ENCODE assay signal across 15 cellular contexts in genomic region chr4:185359767-185360446, GRCh38. TPM values are rescaled to one million over a fixed set of nuclear protein-coding genes. Genes with fewer than 3 reads are reported as not detected.
DNase-seq lines count a peak whose midpoint lies in the region; ATAC-seq and TF ChIP-seq lines count a peak whose summit lies in the region.
"Had no signal": no experiment of that assay in that cellular context is flagged by ENCODE, and none has a peak within 500 bp of the region (broad histone marks: within the 10 kb centered on the region; RNA-seq: fewer than 3 reads in every experiment).

No MANE protein-coding gene starts in this region.

- H3K4me1 ChIP-seq in mesenchymal stem cell (ENCODE audit: control insufficient read depth, insufficient read depth, low read depth, low read length) (no peaks in the 10 kb centered on the region), heart right ventricle (no peaks in the 10 kb centered on the region)
- H3K4me1 ChIP-seq: prostate gland, suprapubic skin had no signal

- no peak overlapping the region for H3K14ac ChIP-seq in mesenchymal stem cell (ENCODE audit: low read length in 2 of 2)

- H3K18ac ChIP-seq in mesenchymal stem cell (ENCODE audit: low read depth in 1 of 2, low read length in 2 of 2): no peak overlapping the region

- H3K9me3 Mint-ChIP-seq in CD14-positive monocyte (peaks cover 0 to 2% (median 0%) of the 10 kb centered on the region in 7 donors), glutamatergic neuron (ENCODE audit: unreplicated experiment) (no peaks in the 10 kb centered on the region)
- H3K9me3 Mint-ChIP-seq: activated naive CD4-positive, alpha-beta T cell treated with anti-CD3 and anti-CD28 coated beads, Interleukin-2, amount 50 U/mL, for 72 hours; naive thymus-derived CD8-positive, alpha-beta T cell had no signal

- no peaks in the 10 kb centered on the region for H3K79me1 ChIP-seq in mesenchymal stem cell (replicated peaks; ENCODE audit: low read length, poor library complexity, severe bottlenecking)

- WGBS in mesenchymal stem cell: 92% methylated on average over 6 of the region's 8 CpGs
- 96 to 98% methylated on average over 8 of the region's 8 CpGs for WGBS in heart right ventricle, 2 donors

- H3K36me3 Mint-ChIP-seq in CD14-positive monocyte: no peaks in the 10 kb centered on the region
- H3K36me3 Mint-ChIP-seq in glutamatergic neuron (ENCODE audit: unreplicated experiment): no peaks in the 10 kb centered on the region
- H3K36me3 Mint-ChIP-seq: activated naive CD4-positive, alpha-beta T cell treated with anti-CD3 and anti-CD28 coated beads, Interleukin-2, amount 50 U/mL, for 72 hours had no signal

- H3K9me3 ChIP-seq in AG04450 (ENCODE audit: control insufficient read depth, insufficient read depth, low read length): no peaks in the 10 kb centered on the region
- no peaks in the 10 kb centered on the region for H3K9me3 ChIP-seq in mesenchymal stem cell (ENCODE audit: control insufficient read depth, low read length)
- no peaks in the 10 kb centered on the region for H3K9me3 ChIP-seq in heart right ventricle
- H3K9me3 ChIP-seq: prostate gland, suprapubic skin had no signal

- H2BK5ac ChIP-seq in mesenchymal stem cell (ENCODE audit: low read depth, low read length, poor library complexity, severe bottlenecking): no peak overlapping the region

- intact Hi-C loops in heart right ventricle (cut with DNase I): no loop called here
- intact Hi-C loops in CD14-positive monocyte (cut with micrococcal nuclease): no loop called here

- no peak for TF ChIP-seq CTCF in AG04450 (IDR thresholded peaks at IDR 0.05; ENCODE audit: low read depth, low read length)
- TF ChIP-seq CTCF in heart right ventricle (IDR thresholded peaks at IDR 0.05): no peak
- TF ChIP-seq CTCF in CD14-positive monocyte (IDR thresholded peaks at IDR 0.05): no peak
- no peak for TF ChIP-seq CTCF in glutamatergic neuron (IDR thresholded peaks at IDR 0.05; ENCODE audit: partially characterized antibody, unreplicated experiment)

- no peak overlapping the region for H3K4me2 ChIP-seq in mesenchymal stem cell (ENCODE audit: low read length, poor library complexity, severe bottlenecking)

- H3K4ac ChIP-seq in mesenchymal stem cell (ENCODE audit: low read depth in 1 of 2, low read length in 2 of 2): no peak overlapping the region

- no peak overlapping the region for H3K27ac ChIP-seq in AG04450 (ENCODE audit: low read depth, low read length)
- peak overlapping the region; percentile 52 for H3K27ac ChIP-seq in caudate nucleus (ENCODE audit: low read depth, low read length)
- peak overlapping the region; percentile 96 for H3K27ac ChIP-seq in mesenchymal stem cell (ENCODE audit: low read length, poor library complexity, severe bottlenecking)
- H3K27ac ChIP-seq in heart right ventricle: no peak overlapping the region
- H3K27ac ChIP-seq: suprapubic skin had no signal

- DNase-seq in AG04450 (ENCODE audit: low read depth, low spot score) (peak; percentile 30), OCI-M1 (lab: John Stamatoyannopoulos, UW) (peak; percentile 79), caudate nucleus (lab: John Stamatoyannopoulos, UW) (peak in 11 of 61 donors; percentile 5 to 71 (median 18)), mesenchymal stem cell (peak; percentile 67), NCI-H510A (lab: John Stamatoyannopoulos, UW) (no peak), heart right ventricle (no peak), CD14-positive monocyte (ENCODE audit: low spot score) (no peak), glutamatergic neuron (no peak)
- DNase-seq: activated CD4-positive, alpha-beta T cell treated with anti-CD3 and anti-CD28 coated beads for 48 hours; left ventricle myocardium superior; naive thymus-derived CD8-positive, alpha-beta T cell; T-helper 17 cell had no signal

- H3K27me3 Mint-ChIP-seq in CD14-positive monocyte (ENCODE audit: low read depth in 3 of 3) (peaks cover 0 to 8% (median 3%) of the 10 kb centered on the region in 3 donors), glutamatergic neuron (ENCODE audit: unreplicated experiment) (no peaks in the 10 kb centered on the region)
- H3K27me3 Mint-ChIP-seq: naive thymus-derived CD8-positive, alpha-beta T cell; T-helper 17 cell had no signal

- H2BK15ac ChIP-seq in mesenchymal stem cell (ENCODE audit: low read depth, poor library complexity, severe bottlenecking): no peak overlapping the region

- H2BK120ac ChIP-seq in mesenchymal stem cell (ENCODE audit: low read depth, low read length): no peak overlapping the region

- CTCF ChIA-PET in AG04450 (lab: Charles Lee): no interaction called here

- ATAC-seq in heart right ventricle: no peak
- ATAC-seq: activated naive CD4-positive, alpha-beta T cell treated with anti-CD3 and anti-CD28 coated beads, Interleukin-2, amount 50 U/mL, for 72 hours; left ventricle myocardium superior; naive thymus-derived CD8-positive, alpha-beta T cell; T-helper 17 cell had no signal

- peaks cover 0 to 19% of the 10 kb centered on the region in 2 experiments for H3K36me3 ChIP-seq in mesenchymal stem cell (ENCODE audit: control insufficient read depth in 1 of 2, insufficient read depth in 2 of 2, low read depth in 1 of 2, low read length in 2 of 2)
- H3K36me3 ChIP-seq in heart right ventricle: peaks cover 0 to 67% (median 6%) of the 10 kb centered on the region in 9 donors
- H3K36me3 ChIP-seq: suprapubic skin had no signal

- H4K91ac ChIP-seq in mesenchymal stem cell (ENCODE audit: low read length): no peak overlapping the region

- H3K9ac ChIP-seq in mesenchymal stem cell (ENCODE audit: low read length): no peak overlapping the region

- H2AFZ ChIP-seq in mesenchymal stem cell (ENCODE audit: low read depth, low read length): no peak overlapping the region

- H3K4me1 Mint-ChIP-seq in CD14-positive monocyte: no peaks in the 10 kb centered on the region
- peaks cover 18% of the 10 kb centered on the region for H3K4me1 Mint-ChIP-seq in glutamatergic neuron (ENCODE audit: low read depth, unreplicated experiment)
- H3K4me1 Mint-ChIP-seq: naive thymus-derived CD8-positive, alpha-beta T cell had no signal

- POLR2A ChIA-PET in AG04450 (lab: Yijun Ruan, JAX): no interaction called here

- no peak overlapping the region for H4K8ac ChIP-seq in mesenchymal stem cell (ENCODE audit: low read length)

- H3K27me3 ChIP-seq in AG04450 (ENCODE audit: control insufficient read depth, insufficient read depth, low read length): no peaks in the 10 kb centered on the region
- H3K27me3 ChIP-seq in mesenchymal stem cell (ENCODE audit: control insufficient read depth in 1 of 2, insufficient read depth in 1 of 2, low read length in 2 of 2): no peaks in the 10 kb centered on the region
- no peaks in the 10 kb centered on the region for H3K27me3 ChIP-seq in heart right ventricle
- H3K27me3 ChIP-seq: suprapubic skin had no signal

- no peak overlapping the region for H3K4me3 ChIP-seq in AG04450 (ENCODE audit: low read depth, low read length)
- no peak overlapping the region for H3K4me3 ChIP-seq in mesenchymal stem cell (ENCODE audit: insufficient read depth in 1 of 2, low read depth in 1 of 2, low read length in 2 of 2)
- H3K4me3 ChIP-seq in heart right ventricle: no peak overlapping the region
- H3K4me3 ChIP-seq: prostate gland, suprapubic skin had no signal

- H3K27ac Mint-ChIP-seq in CD14-positive monocyte (no peak overlapping the region), glutamatergic neuron (ENCODE audit: unreplicated experiment) (no peak overlapping the region)
- H3K27ac Mint-ChIP-seq: activated naive CD4-positive, alpha-beta T cell treated with anti-CD3 and anti-CD28 coated beads, Interleukin-2, amount 50 U/mL, for 72 hours; T-helper 17 cell had no signal

- H3K4me3 Mint-ChIP-seq in CD14-positive monocyte (no peak overlapping the region), glutamatergic neuron (ENCODE audit: unreplicated experiment) (no peak overlapping the region)
- H3K4me3 Mint-ChIP-seq: naive thymus-derived CD8-positive, alpha-beta T cell; T-helper 17 cell had no signal

- peak overlapping the region; percentile 61 for H2AK5ac ChIP-seq in mesenchymal stem cell (ENCODE audit: low read length, severe bottlenecking)

- H2BK12ac ChIP-seq in mesenchymal stem cell (ENCODE audit: low read length in 2 of 2): no peak overlapping the region

- no peak overlapping the region for H3K23ac ChIP-seq in mesenchymal stem cell (ENCODE audit: low read length in 2 of 2)

RNA-seq across cellular contexts. Expression of gene LRP2BP, which starts 35.8 kb away (rescaled TPM):
- polyA plus RNA-seq in AG04450 (2011; rRNA removed) (0.05 and 0.09 TPM in 2 replicates), heart right ventricle (1 to 10 TPM; 1.0 to 2.4 TPM), CD14-positive monocyte (under 1 TPM; 0.09 to 0.10 TPM)
- 0.14 and 0.35 TPM in 2 replicates for polyA minus RNA-seq in AG04450 (2011; rRNA and poly(A)+ RNA removed)
- 0.07 TPM for polyA plus RNA-seq in mesenchymal stem cell (2013, experiment 1 of 2)
- polyA plus RNA-seq in mesenchymal stem cell (2013, experiment 2 of 2): 0.03 TPM
- total RNA-seq in heart right ventricle (1 to 10 TPM; 1.5 to 6.1 (median 2.3) TPM), glutamatergic neuron (ENCODE audit: unreplicated experiment) (1.1 TPM)

RNA-seq across cellular contexts. Expression of gene ANKRD37, which starts 36.7 kb away (rescaled TPM):
- 3.1 and 3.6 TPM in 2 replicates for polyA plus RNA-seq in AG04450 (2011; rRNA removed)
- 1.3 and 2.3 TPM in 2 replicates for polyA minus RNA-seq in AG04450 (2011; rRNA and poly(A)+ RNA removed)
- polyA plus RNA-seq in mesenchymal stem cell (2013, experiment 1 of 2): 0.97 TPM
- 0.96 TPM for polyA plus RNA-seq in mesenchymal stem cell (2013, experiment 2 of 2)
- 10 to 100 TPM in 9 of 10 donors, 1 to 10 TPM in 1; 7.6 to 27.0 (median 13.7) TPM for total RNA-seq in heart right ventricle
- polyA plus RNA-seq in heart right ventricle: 10 to 100 TPM; 10.0 to 28.6 TPM
- polyA plus RNA-seq in CD14-positive monocyte: 1 to 10 TPM; 4.2 to 5.4 TPM
- total RNA-seq in glutamatergic neuron (ENCODE audit: unreplicated experiment): 4.6 TPM

Comparison
In these comparisons a context has a peak if more than half of its experiments do, and no peak if none do; other contexts are left out.
1. DNase-seq: peak in AG04450 (single experiment), OCI-M1 (single experiment) and mesenchymal stem cell (single experiment); none in NCI-H510A (single experiment), heart right ventricle (0 of 2), CD14-positive monocyte (single experiment) and glutamatergic neuron (single experiment).
2. H3K27ac ChIP-seq: peak in caudate nucleus (single experiment) and mesenchymal stem cell (single experiment); none in AG04450 (single experiment) and heart right ventricle (0 of 10).